In the genomic region with DNA sequence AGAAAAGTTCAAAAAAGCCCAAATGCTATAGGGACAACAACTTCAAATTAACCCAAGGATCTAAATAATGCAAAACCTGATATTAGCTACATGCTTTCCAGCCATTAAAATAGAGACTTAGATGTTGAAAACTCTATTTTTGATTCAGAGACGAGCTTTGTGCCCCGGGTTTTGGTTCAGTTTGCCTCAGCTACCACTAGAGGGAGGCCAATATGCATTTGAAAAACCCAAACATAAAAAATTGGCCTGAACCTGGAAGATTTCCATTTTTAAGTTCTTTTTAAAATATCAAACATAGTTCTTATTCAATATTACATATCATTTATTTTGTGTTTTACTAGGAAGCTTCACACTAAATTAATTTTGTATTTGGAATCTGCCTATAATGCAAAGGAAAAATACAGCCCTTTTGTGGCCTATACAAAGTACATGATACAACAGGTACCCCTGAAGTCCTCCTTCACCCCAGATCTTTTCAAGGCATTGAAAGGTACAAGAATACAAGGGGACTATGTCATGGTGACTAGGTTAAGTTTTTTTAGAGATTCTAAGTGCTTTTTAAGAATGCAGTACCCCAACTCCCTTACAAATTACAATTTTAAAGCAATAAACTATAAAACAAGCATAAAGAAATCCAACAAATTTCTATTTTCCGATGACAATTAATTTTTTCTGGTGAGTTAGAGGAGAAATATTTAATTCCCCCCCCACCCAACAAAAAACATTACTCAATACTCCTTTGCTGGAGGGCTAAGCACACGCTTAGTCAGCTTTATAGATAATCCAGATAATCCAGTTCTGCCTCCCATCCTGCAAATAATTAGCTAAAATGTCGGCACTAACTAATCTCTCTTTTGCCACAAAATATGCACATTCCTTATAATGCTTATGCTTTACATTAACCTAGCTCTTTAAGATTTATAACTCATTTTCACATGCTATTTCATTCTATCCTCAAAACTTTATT, we compare ENCODE assay signal across 9 cellular contexts.
DNase-seq lines count a peak whose midpoint lies in the region; ATAC-seq and TF ChIP-seq lines count a peak whose summit lies in the region.
"Had no signal": no experiment of that assay in that cellular context is flagged by ENCODE, and none has a peak within 500 bp of the region (broad histone marks: within the 10 kb centered on the region; RNA-seq: fewer than 3 reads in every experiment).

No MANE protein-coding gene starts in this region.

- DNase-seq in Caco-2 (peak in 1 of 2 experiments; percentile 27), kidney tubule cell (ENCODE audit: low spot score) (peak; percentile 85), transverse colon (peak; percentile 16), NK-92 (lab: John Stamatoyannopoulos, UW; ENCODE audit: unreplicated experiment) (no peak)

- intact Hi-C loops in Caco-2 (cut with micrococcal nuclease; ENCODE audit: unreplicated experiment): loop anchor here (2.0 to 10.0 kb wide), 4 partner anchors 98 to 738 kb away; partner anchors contain the start of gene PTPN13
- intact Hi-C loops in transverse colon (cut with DNase I; ENCODE audit: low total_unique reads): loop anchor here (5.0 kb wide), 1 partner anchor 401 kb away; no protein-coding TSS in a partner anchor

- no peak for TF ChIP-seq EP300 in transverse colon (IDR thresholded peaks at IDR 0.05; ENCODE audit: low read depth)

- H3K4me3 Mint-ChIP-seq in Caco-2 (ENCODE audit: unreplicated experiment) (no peak overlapping the region), brain (no peak overlapping the region)

- no peaks in the 10 kb centered on the region for H3K36me3 Mint-ChIP-seq in Caco-2 (ENCODE audit: insufficient read depth, unreplicated experiment)
- H3K36me3 Mint-ChIP-seq in brain: no peaks in the 10 kb centered on the region

- TF ChIP-seq CTCF in Caco-2 (IDR thresholded peaks at IDR 0.05; ENCODE audit: insufficient read depth in 1 of 2, low read depth in 1 of 2, low read length in 1 of 2, severe bottlenecking in 1 of 2, unreplicated experiment in 1 of 2): peak; percentile 77 to 85
- peak; percentile 92 for TF ChIP-seq CTCF in OCI-LY3 (IDR thresholded peaks at IDR 0.05; ENCODE audit: low read depth, low read length)
- TF ChIP-seq CTCF in brain (conservative IDR thresholded peaks at IDR 0.05): peak; percentile 85 to 95
- TF ChIP-seq CTCF in transverse colon (IDR thresholded peaks at IDR 0.05): peak; percentile 69 to 87 (median 84)

- 35 to 38% methylated on average over 5 of the region's 5 CpGs for WGBS in transverse colon (ENCODE audit: low coverage in 1 of 2), 2 donors

- in situ Hi-C loops in transverse colon (cut with MboI; ENCODE audit: low pct_ligation_motif_present in 1 of 4, low pct_unique_long_range_greater_than_20kb in 1 of 4, low sequenced_read_pairs in 3 of 4): loop anchor here in 2 of 4 donors (10.0 kb wide), 1 partner anchor 398 kb away; the partner anchor contains the start of gene C4orf36 (in 2 of the 2)

- H3K27ac ChIP-seq in OCI-LY3 (ENCODE audit: low read length): no peak overlapping the region
- no peak overlapping the region for H3K27ac ChIP-seq in transverse colon

- no peaks in the 10 kb centered on the region for H3K79me2 ChIP-seq in OCI-LY3 (ENCODE audit: low read length)

- H3K9me3 Mint-ChIP-seq in Caco-2 (ENCODE audit: unreplicated experiment) (no peaks in the 10 kb centered on the region), brain (no peaks in the 10 kb centered on the region)

- H3K36me3 ChIP-seq in Caco-2 (ENCODE audit: control insufficient read depth, insufficient read depth, low read length) (no peaks in the 10 kb centered on the region), OCI-LY3 (replicated peaks; ENCODE audit: low read depth, low read length) (no peaks in the 10 kb centered on the region), transverse colon (no peaks in the 10 kb centered on the region)

- no peaks in the 10 kb centered on the region for H3K27me3 Mint-ChIP-seq in Caco-2 (ENCODE audit: insufficient read depth, unreplicated experiment)
- peaks cover 5% of the 10 kb centered on the region for H3K27me3 Mint-ChIP-seq in brain

- H3K27me3 ChIP-seq in Caco-2 (replicated peaks; ENCODE audit: control insufficient read depth, insufficient read depth, low read length): no peaks in the 10 kb centered on the region
- no peaks in the 10 kb centered on the region; the same call in 1 of the 2 replicates for H3K27me3 ChIP-seq in OCI-LY3 (ENCODE audit: low read depth, low read length)
- no peaks in the 10 kb centered on the region for H3K27me3 ChIP-seq in transverse colon

- no peak overlapping the region; the same call in 1 of the 2 replicates for H2AFZ ChIP-seq in OCI-LY3 (ENCODE audit: low read depth, low read length)

- CTCF ChIA-PET in Caco-2 (lab: Charles Lee): interaction anchor here (0.5 to 1.6 kb wide), 4 partner anchors 17 to 396 kb away, joined by 3 to 5 read pairs (median 3); partner anchors contain the start of gene C4orf36

- H4K20me1 ChIP-seq in OCI-LY3 (ENCODE audit: insufficient read depth, low read length): no peaks in the 10 kb centered on the region

- H3K4me1 Mint-ChIP-seq in Caco-2 (ENCODE audit: low read depth, unreplicated experiment): peaks cover 7% of the 10 kb centered on the region
- H3K4me1 Mint-ChIP-seq in brain: peaks cover 46% of the 10 kb centered on the region

- H3K4me3 ChIP-seq in Caco-2 (ENCODE audit: low read depth, low read length): no peak overlapping the region
- H3K4me3 ChIP-seq in OCI-LY3 (ENCODE audit: low read length): no peak overlapping the region
- H3K4me3 ChIP-seq in transverse colon: no peak overlapping the region
- H3K4me3 ChIP-seq: skin epidermis had no signal

- POLR2A ChIA-PET in Caco-2 (lab: Charles Lee): no interaction called here

- TF ChIP-seq POLR2A in transverse colon (IDR thresholded peaks at IDR 0.05): no peak

- no peak overlapping the region for H3K9ac ChIP-seq in OCI-LY3 (ENCODE audit: low read length)

- BruUV-seq in Caco-2 (replicated peaks; lab: Mats Ljungman, UMichigan): no TSS peak

- peaks cover 5% of the 10 kb centered on the region; the same call in 1 of the 2 replicates for H3K4me1 ChIP-seq in Caco-2
- peaks cover 9% of the 10 kb centered on the region for H3K4me1 ChIP-seq in OCI-LY3 (ENCODE audit: low read length)
- H3K4me1 ChIP-seq in transverse colon: peaks cover 0 to 3% (median 0%) of the 10 kb centered on the region in 4 donors

- H3K9me3 ChIP-seq in Caco-2: no peaks in the 10 kb centered on the region
- no peaks in the 10 kb centered on the region for H3K9me3 ChIP-seq in OCI-LY3 (ENCODE audit: insufficient read depth, low read length)
- no peaks in the 10 kb centered on the region for H3K9me3 ChIP-seq in transverse colon

- H3K4me2 ChIP-seq in OCI-LY3 (ENCODE audit: low read length): peak overlapping the region; percentile 22; the same call in 1 of the 2 replicates

- H3K27ac Mint-ChIP-seq in Caco-2 (ENCODE audit: unreplicated experiment) (no peak overlapping the region), brain (peak overlapping the region in 3 of 5 experiments; percentile 26 to 86 (median 55))

- peak; percentile 46 for ATAC-seq in GM19395 (IDR thresholded peaks at IDR 0.05; ENCODE audit: unreplicated experiment)
- no peak for ATAC-seq in HG03045 (IDR thresholded peaks at IDR 0.05; ENCODE audit: unreplicated experiment)
